Comparison of ENCODE assay signal across 9 cellular contexts in the genomic region with DNA sequence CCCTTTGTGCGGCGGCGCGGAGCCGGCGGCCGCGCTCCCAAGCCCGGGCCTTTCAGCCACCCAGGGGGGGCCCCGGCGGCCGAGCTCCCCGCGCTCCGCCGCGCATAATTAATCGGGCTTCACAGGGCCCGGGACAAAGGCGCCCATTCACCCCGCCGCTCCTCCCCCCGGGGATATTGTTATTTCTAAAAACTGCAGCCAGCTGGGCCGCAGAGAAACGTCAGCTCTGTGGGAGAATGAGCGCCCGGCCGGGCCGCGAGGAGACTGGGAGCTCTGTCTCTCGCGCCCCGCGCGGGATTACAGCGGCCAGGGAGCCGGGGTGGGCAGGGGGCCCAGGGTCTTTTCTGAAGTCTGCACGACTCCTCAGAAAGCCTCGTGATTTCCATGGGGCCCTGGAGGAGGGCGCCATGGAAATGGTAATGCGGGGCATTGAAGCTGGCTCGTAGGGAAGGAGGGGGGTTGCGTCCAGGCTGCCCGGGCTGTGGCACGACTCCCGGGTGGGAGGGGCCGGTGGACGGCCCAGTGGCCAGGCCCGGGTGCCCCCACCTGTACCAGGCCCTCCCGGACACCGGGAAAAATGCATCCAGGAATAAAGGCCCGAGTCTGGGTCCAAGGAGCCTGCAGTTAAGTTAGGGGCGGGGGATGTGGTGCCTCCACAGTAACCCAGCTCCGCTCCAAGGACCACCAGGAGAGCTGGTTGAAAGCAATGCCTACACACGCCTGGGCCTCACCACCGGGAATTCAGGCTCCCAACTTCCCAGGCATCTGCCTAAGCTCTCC.
DNase-seq lines count a peak whose midpoint lies in the region; ATAC-seq and TF ChIP-seq lines count a peak whose summit lies in the region.
"Had no signal": no experiment of that assay in that cellular context is flagged by ENCODE, and none has a peak within 500 bp of the region (broad histone marks: within the 10 kb centered on the region; RNA-seq: fewer than 3 reads in every experiment).

No MANE protein-coding gene starts in this region.

- no peaks in the 10 kb centered on the region for H3K79me2 ChIP-seq in neural cell (replicated peaks; ENCODE audit: insufficient read depth, low read length)

- ATAC-seq in Right ventricle myocardium inferior (peak; percentile 47), GM18867 (IDR thresholded peaks at IDR 0.05; ENCODE audit: unreplicated experiment) (no peak), left colon (no peak)
- ATAC-seq in activated T-helper 17 cell treated with anti-CD3 and anti-CD28 coated beads, Interleukin-2, amount 50 U/mL, for 72 hours (replicated peaks): no peak

- no peaks in the 10 kb centered on the region for H3F3A ChIP-seq in neural cell (ENCODE audit: insufficient read depth, low read length, poor library complexity, severe bottlenecking)

- H4K20me1 ChIP-seq in neural cell (ENCODE audit: insufficient read depth): no peaks in the 10 kb centered on the region

- intact Hi-C loops in Right ventricle myocardium inferior (cut with DNase I) (loop anchor here (10.0 kb wide), 1 partner anchor 246 kb away; no protein-coding TSS in a partner anchor), cardiac septum (cut with DNase I) (no loop called here), left colon (cut with DNase I, micrococcal nuclease) (no loop called here)

- H3K27ac Mint-ChIP-seq in activated T-helper 17 cell treated with anti-CD3 and anti-CD28 coated beads, Interleukin-2, amount 50 U/mL, for 72 hours: no peak overlapping the region

- no peak overlapping the region for H3K27ac ChIP-seq in neural cell (ENCODE audit: low read length)

- H3K9me3 ChIP-seq in neural cell (ENCODE audit: low read length): no peaks in the 10 kb centered on the region
- H3K9me3 ChIP-seq: BE2C had no signal

- H3K9me2 ChIP-seq in neural cell (ENCODE audit: insufficient read depth, low read length): no peaks in the 10 kb centered on the region

- no peak for TF ChIP-seq RAD21 in neural cell (conservative IDR thresholded peaks at IDR 0.05)

- H3K9ac ChIP-seq in neural cell (ENCODE audit: low read length): peak overlapping the region; percentile 16

- TF ChIP-seq EP300 in neural cell (conservative IDR thresholded peaks at IDR 0.05; ENCODE audit: poor library complexity, severe bottlenecking): no peak

- no peaks in the 10 kb centered on the region for H3K36me3 Mint-ChIP-seq in activated T-helper 17 cell treated with anti-CD3 and anti-CD28 coated beads, Interleukin-2, amount 50 U/mL, for 72 hours (ENCODE audit: low read depth)

- TF ChIP-seq CTCF in neural cell (IDR thresholded peaks at IDR 0.05; ENCODE audit: poor library complexity, severe bottlenecking): no peak

- DNase-seq in Right ventricle myocardium inferior (ENCODE audit: missing footprints) (peak; percentile 82), cardiac septum (ENCODE audit: low spot score) (no peak), foreskin melanocyte (peak; percentile 78), NCI-H82 (lab: John Stamatoyannopoulos, UW) (no peak), left colon (no peak)
- DNase-seq: BE2C had no signal

- H3K9me3 Mint-ChIP-seq in activated T-helper 17 cell treated with anti-CD3 and anti-CD28 coated beads, Interleukin-2, amount 50 U/mL, for 72 hours: no peaks in the 10 kb centered on the region

- no peaks in the 10 kb centered on the region for H3K36me3 ChIP-seq in neural cell (ENCODE audit: insufficient read depth, low read length)
- H3K36me3 ChIP-seq: BE2C had no signal

- H3K4me1 Mint-ChIP-seq in activated T-helper 17 cell treated with anti-CD3 and anti-CD28 coated beads, Interleukin-2, amount 50 U/mL, for 72 hours: no peaks in the 10 kb centered on the region

- no peaks in the 10 kb centered on the region for H3K27me3 ChIP-seq in neural cell (ENCODE audit: insufficient read depth, low read depth, low read length)
- H3K27me3 ChIP-seq: BE2C had no signal

- no peak overlapping the region for H3K4me3 Mint-ChIP-seq in activated T-helper 17 cell treated with anti-CD3 and anti-CD28 coated beads, Interleukin-2, amount 50 U/mL, for 72 hours

- H3K27me3 Mint-ChIP-seq in activated T-helper 17 cell treated with anti-CD3 and anti-CD28 coated beads, Interleukin-2, amount 50 U/mL, for 72 hours: no peaks in the 10 kb centered on the region

- H3K4me3 ChIP-seq in neural cell (ENCODE audit: low read length): peak overlapping the region; percentile 52

- H3K4me2 ChIP-seq in neural cell (ENCODE audit: low read length): no peak overlapping the region

- H2AFZ ChIP-seq in neural cell (ENCODE audit: low read depth, low read length): peak overlapping the region; percentile 21

TF ChIP-seq in neural cell, 6 proteins besides CTCF, POLR2A, EP300 and RAD21:
- TF ChIP-seq EZH2 (IDR thresholded peaks at IDR 0.05; ENCODE audit: borderline replicate concordance, insufficient read depth, low read length, poor library complexity, severe bottlenecking): no peak

Comparison
In these comparisons a context has a peak if more than half of its experiments do, and no peak if none do; other contexts are left out.
1. DNase-seq: peak in Right ventricle myocardium inferior (single experiment) and foreskin melanocyte (single experiment); none in cardiac septum (single experiment), NCI-H82 (single experiment) and left colon (0 of 2).